In genomic region chr3:136720091-136720490, GRCh38 we compare ENCODE assay signal across 20 cellular contexts. TPM values are rescaled to one million over a fixed set of nuclear protein-coding genes. Genes with fewer than 3 reads are reported as not detected.
A peak's percentile ranks its signal among the peaks of the same experiment; 100 is the strongest.
DNase-seq lines count a peak whose midpoint lies in the region; ATAC-seq and TF ChIP-seq lines count a peak whose summit lies in the region.
"Had no signal": no experiment of that assay in that cellular context is flagged by ENCODE, and none has a peak within 500 bp of the region (broad histone marks: within the 10 kb centered on the region; RNA-seq: fewer than 3 reads in every experiment).

No MANE protein-coding gene starts in this region.

- no peak for TF ChIP-seq CTCF in HEK293 (tag by site-specific recombination; IDR thresholded peaks at IDR 0.05)
- TF ChIP-seq CTCF in osteocyte (IDR thresholded peaks at IDR 0.05): no peak

- CTCF ChIA-PET in HEK293 (lab: Yijun Ruan, JAX): no interaction called here
- CTCF ChIA-PET in activated naive CD4-positive, alpha-beta T cell treated with anti-CD3 and anti-CD28 coated beads for 36 hours (lab: Charles Lee): interaction anchor here (0.6 kb wide), 1 partner anchor 18 kb away, joined by 4 read pairs; no protein-coding TSS in a partner anchor

- peaks cover 8% of the 10 kb centered on the region for H3K36me3 Mint-ChIP-seq in central memory CD8-positive, alpha-beta T cell (ENCODE audit: insufficient read depth)
- peaks cover 9% of the 10 kb centered on the region for H3K36me3 Mint-ChIP-seq in osteocyte (ENCODE audit: unreplicated experiment)
- peaks cover 16% of the 10 kb centered on the region for H3K36me3 Mint-ChIP-seq in activated naive CD4-positive, alpha-beta T cell treated with anti-CD3 and anti-CD28 coated beads for 36 hours (ENCODE audit: low read depth)

- peak; percentile 96 for DNase-seq in SK-N-DZ (ENCODE audit: low spot score)
- no peak for DNase-seq in central memory CD8-positive, alpha-beta T cell (ENCODE audit: low spot score in 2 of 2)
- DNase-seq in osteocyte (ENCODE audit: extremely low spot score, unreplicated experiment): no peak
- DNase-seq in stimulated activated CD4-positive, alpha-beta T cell treated with anti-CD3 and anti-CD28 coated beads, Interleukin-4, amount 100 ng/mL, for 4 hours: no peak
- DNase-seq in cerebellum (ENCODE audit: low spot score): no peak
- no peak for DNase-seq in activated naive CD4-positive, alpha-beta T cell treated with anti-CD3 and anti-CD28 coated beads for 36 hours
- DNase-seq: ACHN; BE2C; C1 segment of cervical spinal cord; CD4-positive, CD25-positive, alpha-beta regulatory T cell; CD8-positive, alpha-beta memory T cell; COR-L47; DMS 273 treated with DMSO at 0.1 percent for 48 hours; DMS53; DND-41; EL; GM23248 had no signal

- no peaks in the 10 kb centered on the region for H3K9me3 ChIP-seq in HEK293 (ENCODE audit: control insufficient read depth, insufficient read depth, low read depth, low read length)
- H3K9me3 ChIP-seq: BE2C, HAP-1 had no signal

- H3K4me1 ChIP-seq in HEK293 (ENCODE audit: control insufficient read depth, insufficient read depth, low read length): no peaks in the 10 kb centered on the region
- H3K4me1 ChIP-seq: BE2C had no signal

- peaks cover 34% of the 10 kb centered on the region for H3K4me1 Mint-ChIP-seq in central memory CD8-positive, alpha-beta T cell
- peaks cover 14% of the 10 kb centered on the region for H3K4me1 Mint-ChIP-seq in osteocyte (ENCODE audit: unreplicated experiment)
- peaks cover 17% of the 10 kb centered on the region for H3K4me1 Mint-ChIP-seq in activated naive CD4-positive, alpha-beta T cell treated with anti-CD3 and anti-CD28 coated beads for 36 hours (ENCODE audit: low read depth)

- no peak overlapping the region for H3K4me3 Mint-ChIP-seq in central memory CD8-positive, alpha-beta T cell
- no peak overlapping the region for H3K4me3 Mint-ChIP-seq in osteocyte (ENCODE audit: unreplicated experiment)
- H3K4me3 Mint-ChIP-seq in activated naive CD4-positive, alpha-beta T cell treated with anti-CD3 and anti-CD28 coated beads for 36 hours: no peak overlapping the region
- H3K4me3 Mint-ChIP-seq: CD4-positive, CD25-positive, alpha-beta regulatory T cell; CD8-positive, alpha-beta memory T cell had no signal

- POLR2A ChIA-PET in HEK293 (lab: Yijun Ruan, JAX): no interaction called here

- no peak overlapping the region for H3K27ac ChIP-seq in HEK293 (ENCODE audit: extremely low read depth, low read depth, low read length)
- H3K27ac ChIP-seq: GM23248, HL-60 had no signal

- no peak for ATAC-seq in central memory CD8-positive, alpha-beta T cell (replicated peaks; ENCODE audit: extremely low read depth, poor library complexity, severe bottlenecking)

- no peaks in the 10 kb centered on the region for H3K9me3 Mint-ChIP-seq in central memory CD8-positive, alpha-beta T cell
- peaks cover 4% of the 10 kb centered on the region for H3K9me3 Mint-ChIP-seq in osteocyte (ENCODE audit: unreplicated experiment)
- H3K9me3 Mint-ChIP-seq in activated naive CD4-positive, alpha-beta T cell treated with anti-CD3 and anti-CD28 coated beads for 36 hours: no peaks in the 10 kb centered on the region
- H3K9me3 Mint-ChIP-seq: CD8-positive, alpha-beta memory T cell had no signal

- intact Hi-C loops in activated naive CD4-positive, alpha-beta T cell treated with anti-CD3 and anti-CD28 coated beads for 36 hours (cut with micrococcal nuclease): no loop called here

- no peak overlapping the region for H3K4me3 ChIP-seq in HEK293 (ENCODE audit: low read depth, low read length)
- H3K4me3 ChIP-seq: GM23248, HAP-1 had no signal

- H3K27ac Mint-ChIP-seq in central memory CD8-positive, alpha-beta T cell (ENCODE audit: low read depth): peak overlapping the region; percentile 62
- H3K27ac Mint-ChIP-seq in osteocyte (ENCODE audit: unreplicated experiment): peak overlapping the region; percentile 8
- H3K27ac Mint-ChIP-seq in activated naive CD4-positive, alpha-beta T cell treated with anti-CD3 and anti-CD28 coated beads for 36 hours: no peak overlapping the region

- no peaks in the 10 kb centered on the region for H3K27me3 Mint-ChIP-seq in central memory CD8-positive, alpha-beta T cell
- no peaks in the 10 kb centered on the region for H3K27me3 Mint-ChIP-seq in osteocyte (ENCODE audit: unreplicated experiment)
- no peaks in the 10 kb centered on the region for H3K27me3 Mint-ChIP-seq in activated naive CD4-positive, alpha-beta T cell treated with anti-CD3 and anti-CD28 coated beads for 36 hours (ENCODE audit: low read depth)
- H3K27me3 Mint-ChIP-seq: CD4-positive, CD25-positive, alpha-beta regulatory T cell; CD8-positive, alpha-beta memory T cell had no signal

- H3K36me3 ChIP-seq in HEK293 (ENCODE audit: control insufficient read depth in 2 of 2, insufficient read depth in 1 of 2, low read length in 2 of 2): no peaks in the 10 kb centered on the region
- H3K36me3 ChIP-seq: BE2C, HAP-1 had no signal

TF ChIP-seq in HEK293, 187 proteins besides CTCF, POLR2A, EP300 and RAD21:
- TF ChIP-seq ZNF449 (tag by site-specific recombination; IDR thresholded peaks at IDR 0.05) (no peak), OSR2 (tag by site-specific recombination; IDR thresholded peaks at IDR 0.05) (peak; percentile 46; the same call in 1 of the 2 replicates), ZNF18 (tag by site-specific recombination; IDR thresholded peaks at IDR 0.05) (peak; percentile 50; the same call in 1 of the 2 replicates), ZEB2 (tag by site-specific recombination; IDR thresholded peaks at IDR 0.05) (no peak), ZSCAN16 (tag by site-specific recombination; IDR thresholded peaks at IDR 0.05) (no peak), ZNF404 (tag by site-specific recombination; IDR thresholded peaks at IDR 0.05) (no peak), PRDM6 (tag by site-specific recombination; IDR thresholded peaks at IDR 0.05) (0 out of 2 replicates have a peak, but pooled peaks have one; percentile 44), WT1 (tag by site-specific recombination; IDR thresholded peaks at IDR 0.05) (peak; percentile 36; the same call in 1 of the 2 replicates)

RNA-seq across cellular contexts. Expression of gene STAG1, which starts 32.1 kb away (rescaled TPM):
- polyA plus RNA-seq in SK-N-DZ (2014; cell fraction: cytosol; rRNA removed): 13.9 and 15.9 TPM in 2 replicates
- 11.3 and 12.9 TPM in 2 replicates for polyA plus RNA-seq in SK-N-DZ (2014; cell fraction: nucleus; rRNA removed)
- 50.2 and 53.9 TPM in 2 replicates for total RNA-seq in osteocyte
- total RNA-seq in cerebellum: 67.0 TPM
- 10 to 100 TPM; 28.0 to 29.7 TPM for total RNA-seq in activated naive CD4-positive, alpha-beta T cell treated with anti-CD3 and anti-CD28 coated beads for 36 hours
